Comparison of ENCODE assay signal across 9 cellular contexts in the genomic region with DNA sequence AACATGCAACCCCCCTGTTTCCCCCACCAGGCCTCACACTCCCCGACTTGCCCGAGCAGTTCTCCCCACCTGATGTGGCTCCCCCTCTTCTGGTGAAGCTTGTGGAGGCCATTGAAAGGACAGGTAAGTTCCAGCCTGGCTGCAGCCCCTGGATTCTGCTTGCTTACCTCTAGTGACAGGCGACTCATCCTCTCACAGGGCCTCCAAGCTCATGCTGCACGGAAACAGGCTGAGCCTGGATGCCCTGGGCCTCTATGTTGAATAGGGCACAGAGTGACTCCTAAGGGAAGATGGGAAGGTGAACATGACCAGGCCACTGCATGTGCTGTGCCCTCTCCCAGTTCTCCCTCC. TPM values are rescaled to one million over a fixed set of nuclear protein-coding genes. Genes with fewer than 3 reads are reported as not detected.
DNase-seq lines count a peak whose midpoint lies in the region; ATAC-seq and TF ChIP-seq lines count a peak whose summit lies in the region.
"Had no signal": no experiment of that assay in that cellular context is flagged by ENCODE, and none has a peak within 500 bp of the region (broad histone marks: within the 10 kb centered on the region; RNA-seq: fewer than 3 reads in every experiment).

No MANE protein-coding gene starts in this region.

- POLR2A ChIA-PET in WTC11 (lab: Charles Lee), result interaction anchor here (0.8 kb wide), 1 partner anchor 43 kb away, joined by 3 read pairs; the partner anchor contains the start of gene RAB3A

- no peaks in the 10 kb centered on the region for H3K9me3 ChIP-seq in thymus (ENCODE audit: control insufficient read depth)

- H3K27ac Mint-ChIP-seq in WTC11 (peak overlapping the region; percentile 49; the same call in 1 of the 2 replicates), immature natural killer cell (peak overlapping the region in 3 of 6 donors; percentile 53 to 65 (median 62))

- CTCF ChIA-PET in WTC11 (lab: Charles Lee), result interaction anchor here (0.8 to 2.4 kb wide), 20 partner anchors 9 to 228 kb away, joined by 3 to 40 read pairs (median 7); partner anchors contain the start of genes IFI30, MPV17L2 and PIK3R2

- H3K9me3 Mint-ChIP-seq in activated T-cell treated with anti-CD3 and anti-CD28 coated beads, Interleukin-2, amount 50 U/mL, for 4 hours, result no peaks in the 10 kb centered on the region
- H3K9me3 Mint-ChIP-seq in WTC11 (no peaks in the 10 kb centered on the region), immature natural killer cell (no peaks in the 10 kb centered on the region)

- H3K4me1 ChIP-seq in thymus (ENCODE audit: control insufficient read depth, insufficient read depth, low read length), result peaks cover 4% of the 10 kb centered on the region

- peaks cover 12% of the 10 kb centered on the region for H3K4me1 Mint-ChIP-seq in activated T-cell treated with anti-CD3 and anti-CD28 coated beads, Interleukin-2, amount 50 U/mL, for 4 hours (ENCODE audit: low read depth)
- H3K4me1 Mint-ChIP-seq in WTC11 (peaks cover 15% of the 10 kb centered on the region), immature natural killer cell (peaks cover 12 to 17% of the 10 kb centered on the region in 2 donors)

- H3K27me3 ChIP-seq in thymus (ENCODE audit: control insufficient read depth, insufficient read depth), result no peaks in the 10 kb centered on the region

- 93% methylated on average over 4 of the region's 4 CpGs for WGBS in thymus

- H3K27me3 Mint-ChIP-seq in activated T-cell treated with anti-CD3 and anti-CD28 coated beads, Interleukin-2, amount 50 U/mL, for 4 hours (ENCODE audit: low read depth), result no peaks in the 10 kb centered on the region
- H3K27me3 Mint-ChIP-seq in WTC11 (ENCODE audit: low read depth) (no peaks in the 10 kb centered on the region), immature natural killer cell (ENCODE audit: low read depth in 3 of 3) (peaks cover 0 to under 1% (median 0%) of the 10 kb centered on the region in 3 donors)

- no peak overlapping the region for H3K4me3 ChIP-seq in thymus (ENCODE audit: low read length)

- ATAC-seq in activated T-cell treated with anti-CD3 and anti-CD28 coated beads, Interleukin-2, amount 50 U/mL, for 4 hours, result no peak
- ATAC-seq in WTC11, result no peak
- ATAC-seq in HG03460 (IDR thresholded peaks at IDR 0.05; ENCODE audit: unreplicated experiment), result no peak

- peaks cover 7% of the 10 kb centered on the region for H3K36me3 Mint-ChIP-seq in activated T-cell treated with anti-CD3 and anti-CD28 coated beads, Interleukin-2, amount 50 U/mL, for 4 hours (ENCODE audit: insufficient read depth)
- H3K36me3 Mint-ChIP-seq in WTC11 (peaks cover 20% of the 10 kb centered on the region), immature natural killer cell (peaks cover 6 to 7% (median 7%) of the 10 kb centered on the region in 3 donors)

- H3K36me3 ChIP-seq in thymus (ENCODE audit: control insufficient read depth, insufficient read depth), result peaks cover 45% of the 10 kb centered on the region

- peak overlapping the region; percentile 8 for H3K27ac ChIP-seq in thymus (ENCODE audit: low read depth)

- TF ChIP-seq CTCF in WTC11 (IDR thresholded peaks at IDR 0.05), result no peak

- no peak for DNase-seq in activated T-cell treated with anti-CD3 and anti-CD28 coated beads, Interleukin-2, amount 50 U/mL, for 4 hours
- no peak for DNase-seq in activated T-cell treated with anti-CD3 and anti-CD28 coated beads for 4 hours
- DNase-seq in WTC11 (ENCODE audit: low spot score), result no peak
- no peak for DNase-seq in immature natural killer cell
- DNase-seq in DMS153 treated with DMSO at 0.1 percent for 48 hours (lab: John Stamatoyannopoulos, UW; ENCODE audit: unreplicated experiment), result no peak
- no peak for DNase-seq in SHP77 treated with DMSO at 0.1 percent for 48 hours (lab: John Stamatoyannopoulos, UW)
- DNase-seq: activated gamma-delta T cell had no signal

- peak overlapping the region; percentile 66 for H3K4me3 Mint-ChIP-seq in activated T-cell treated with anti-CD3 and anti-CD28 coated beads, Interleukin-2, amount 50 U/mL, for 4 hours
- peak overlapping the region; percentile 35; the same call in 1 of the 2 replicates for H3K4me3 Mint-ChIP-seq in WTC11
- H3K4me3 Mint-ChIP-seq in immature natural killer cell, result peak overlapping the region; percentile 40 to 62 (median 51)

TF ChIP-seq in WTC11, 78 proteins besides CTCF, POLR2A, EP300 and RAD21:
- TF ChIP-seq MYBL2 (CRISPR knock-in tag; IDR thresholded peaks at IDR 0.05) (no peak), FOXP1 (CRISPR knock-in tag; IDR thresholded peaks at IDR 0.05; ENCODE audit: borderline replicate concordance) (peak; percentile 7; the same call in 1 of the 2 replicates)

RNA-seq across cellular contexts. Expression of gene PIK3R2, which starts 7.5 kb away (rescaled TPM):
- total RNA-seq in activated T-cell treated with anti-CD3 and anti-CD28 coated beads, Interleukin-2, amount 50 U/mL, for 4 hours, result 10 to 100 TPM; 16.5 to 21.4 (median 19.6) TPM
- 51.9 to 56.9 TPM (median 53.8 TPM) in 3 replicates for total RNA-seq in WTC11 (2021)
- polyA plus RNA-seq in immature natural killer cell, result 1 to 10 TPM; 1.7 to 4.7 (median 3.5) TPM
- 15.1 TPM for polyA plus RNA-seq in thymus

RNA-seq across cellular contexts. Expression of gene IFI30, which starts 13.2 kb away (rescaled TPM):
- 10 to 100 TPM; 13.6 to 36.7 (median 13.8) TPM for total RNA-seq in activated T-cell treated with anti-CD3 and anti-CD28 coated beads, Interleukin-2, amount 50 U/mL, for 4 hours
- total RNA-seq in WTC11 (2021), result 20.2 to 30.3 TPM (median 26.2 TPM) in 3 replicates
- polyA plus RNA-seq in immature natural killer cell (100 to 1,000 TPM in 1 of 3 donors, 10 to 100 TPM in 2; 49.0 to 184 (median 83.1) TPM), thymus (237 TPM)

RNA-seq across cellular contexts. Expression of gene MPV17L2, which starts 32.6 kb away (rescaled TPM):
- 10 to 100 TPM; 33.9 to 39.7 (median 35.7) TPM for total RNA-seq in activated T-cell treated with anti-CD3 and anti-CD28 coated beads, Interleukin-2, amount 50 U/mL, for 4 hours
- total RNA-seq in WTC11 (2021), result 26.3 to 29.8 TPM (median 28.0 TPM) in 3 replicates
- polyA plus RNA-seq in immature natural killer cell (10 to 100 TPM; 12.2 to 17.7 (median 15.4) TPM), thymus (13.4 TPM)

RNA-seq across cellular contexts. Expression of gene RAB3A, which starts 43.4 kb away (rescaled TPM):
- 1 to 10 TPM; 3.6 to 8.0 (median 6.6) TPM for total RNA-seq in activated T-cell treated with anti-CD3 and anti-CD28 coated beads, Interleukin-2, amount 50 U/mL, for 4 hours
- total RNA-seq in WTC11 (2021), result 12.2 to 14.7 TPM (median 14.6 TPM) in 3 replicates
- 1 to 10 TPM in 2 of 3 donors, under 1 TPM in 1; 0.77 to 1.1 (median 1.1) TPM for polyA plus RNA-seq in immature natural killer cell
- 1.0 TPM for polyA plus RNA-seq in thymus
